In genomic region chrX:22365460-22365859, GRCh38 we compare ENCODE assay signal across 14 cellular contexts.
A peak's percentile ranks its signal among the peaks of the same experiment; 100 is the strongest.
DNase-seq lines count a peak whose midpoint lies in the region; ATAC-seq and TF ChIP-seq lines count a peak whose summit lies in the region.
"Had no signal": no experiment of that assay in that cellular context is flagged by ENCODE, and none has a peak within 500 bp of the region (broad histone marks: within the 10 kb centered on the region; RNA-seq: fewer than 3 reads in every experiment).

No MANE protein-coding gene starts in this region.

- H3K4me3 ChIP-seq in PC-3 (ENCODE audit: low read length): no peak overlapping the region
- no peak overlapping the region for H3K4me3 ChIP-seq in choroid plexus epithelial cell (ENCODE audit: low read depth, low read length)
- H3K4me3 ChIP-seq in Peyer's patch: no peak overlapping the region

- TF ChIP-seq CTCF in PC-3 (conservative IDR thresholded peaks at IDR 0.05; ENCODE audit: low read depth, low read length): no peak
- no peak for TF ChIP-seq CTCF in choroid plexus epithelial cell (conservative IDR thresholded peaks at IDR 0.05; ENCODE audit: low read depth, low read length)
- no peak for TF ChIP-seq CTCF in Peyer's patch (IDR thresholded peaks at IDR 0.05)

- H3K36me3 ChIP-seq in PC-3 (ENCODE audit: low read depth, low read length): no peaks in the 10 kb centered on the region
- H3K36me3 ChIP-seq in Peyer's patch: no peaks in the 10 kb centered on the region

- H3K9me3 ChIP-seq in PC-3 (ENCODE audit: low read length) (no peaks in the 10 kb centered on the region), Peyer's patch (no peaks in the 10 kb centered on the region)

- H3F3A ChIP-seq in PC-3 (ENCODE audit: low read length, unreplicated experiment): no peaks in the 10 kb centered on the region

- ATAC-seq in PC-3: peak; percentile 90
- no peak for ATAC-seq in GM21381 (IDR thresholded peaks at IDR 0.05; ENCODE audit: unreplicated experiment)
- no peak for ATAC-seq in HG02571 (IDR thresholded peaks at IDR 0.05; ENCODE audit: unreplicated experiment)
- ATAC-seq: stimulated activated naive B cell treated with anti-CD40 and anti-IgM and Interleukin-4, amounts not matched to agents 10 μg/mL and 1 μg/mL and 100 μg/mL, for 72 hours had no signal

- H4K20me1 ChIP-seq in PC-3 (ENCODE audit: low read length): no peaks in the 10 kb centered on the region

- no peak for TF ChIP-seq POLR2A in Peyer's patch (IDR thresholded peaks at IDR 0.05)

- H3K27ac ChIP-seq in PC-3 (ENCODE audit: low read length) (peak overlapping the region; percentile 73), Peyer's patch (no peak overlapping the region)

- intact Hi-C loops in PC-3 (cut with micrococcal nuclease): loop anchor here (2.0 to 10.0 kb wide), 2 partner anchors 51 to 231 kb away; no protein-coding TSS in a partner anchor

- POLR2A ChIA-PET in PC-3 (lab: Charles Lee; ENCODE audit: unreplicated experiment): interaction anchor here (0.6 kb wide), 2 partner anchors 39 to 51 kb away, joined by 3 to 6 read pairs; no protein-coding TSS in a partner anchor

- H2AFZ ChIP-seq in PC-3 (ENCODE audit: low read length): no peak overlapping the region

- H3K79me2 ChIP-seq in PC-3 (ENCODE audit: low read length): no peaks in the 10 kb centered on the region

- H3K27me3 ChIP-seq in PC-3 (ENCODE audit: low read length) (no peaks in the 10 kb centered on the region), Peyer's patch (no peaks in the 10 kb centered on the region)

- peak overlapping the region; percentile 40; the same call in 1 of the 2 replicates for H3K9ac ChIP-seq in PC-3 (ENCODE audit: low read length)

- no TSS peak for BruUV-seq in PC-3 (replicated peaks; lab: Mats Ljungman, UMichigan)

- peaks cover 20% of the 10 kb centered on the region for H3K4me1 ChIP-seq in PC-3 (ENCODE audit: insufficient read depth, low read length)
- no peaks in the 10 kb centered on the region for H3K4me1 ChIP-seq in Peyer's patch

- 0 out of 2 replicates have a peak overlapping the region, but pooled peaks have one; percentile 18 for H3K4me2 ChIP-seq in PC-3 (ENCODE audit: low read length)

- DNase-seq in COLO829 (ENCODE audit: low spot score): peak; percentile 8
- DNase-seq in PC-3: peak; percentile 98
- DNase-seq in choroid plexus epithelial cell (ENCODE audit: low read depth): peak; percentile 79
- peak; percentile 90 for DNase-seq in kidney tubule cell (ENCODE audit: low spot score)
- no peak for DNase-seq in NCI-H1436 treated with DMSO at 0.1 percent for 48 hours (lab: John Stamatoyannopoulos, UW)
- DNase-seq in Peyer's patch: no peak
- DNase-seq: activated CD4-positive, CD25-positive, alpha-beta regulatory T cell treated with anti-CD3 and anti-CD28 coated beads, Interleukin-2, amount 50 U/mL, for 72 hours; activated T-cell treated with anti-CD3 and anti-CD28 coated beads, Interleukin-2, amount 50 U/mL, for 48 hours; anterior cingulate cortex; NCI-H146; NK-92 treated with Interleukin-12 subunit alpha and Interleukin-12 subunit beta, amount 100 ng/mL, for 24 hours; stimulated activated naive B cell treated with anti-CD40 and anti-IgM and Interleukin-4, amounts not matched to agents 10 μg/mL and 1 μg/mL and 100 μg/mL, for 72 hours had no signal

- CTCF ChIA-PET in PC-3 (lab: Charles Lee): no interaction called here

- no peaks in the 10 kb centered on the region for H3K9me2 ChIP-seq in PC-3 (replicated peaks; ENCODE audit: low read length)

Comparison
In these comparisons a context has a peak if more than half of its experiments do, and no peak if none do; other contexts are left out.
1. DNase-seq: peak in COLO829 (single experiment), PC-3 (single experiment), choroid plexus epithelial cell (single experiment) and kidney tubule cell (single experiment); none in NCI-H1436 treated with DMSO at 0.1 percent for 48 hours (single experiment) and Peyer's patch (0 of 3).